Comparison of ENCODE assay signal across 22 cellular contexts in the genomic region with DNA sequence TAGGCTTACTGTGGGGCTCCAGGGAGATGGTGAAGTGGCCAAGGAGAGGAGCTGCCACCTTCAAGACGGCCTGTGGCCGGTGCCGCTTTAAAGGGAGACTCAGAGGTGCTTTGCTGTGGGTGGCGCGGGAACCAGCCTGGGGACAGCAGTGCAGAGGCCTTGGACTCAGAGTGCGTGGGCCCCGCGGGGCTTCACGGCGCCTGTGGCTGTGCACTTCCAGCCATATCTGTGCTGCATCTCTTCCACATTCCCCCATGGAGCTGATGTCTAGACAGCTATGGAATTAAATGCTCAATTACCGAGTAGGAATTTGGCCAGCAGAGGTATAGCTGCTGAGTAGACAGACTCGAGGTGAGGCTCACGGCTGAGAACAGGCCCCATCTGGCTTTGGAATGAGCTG. TPM values are rescaled to one million over a fixed set of nuclear protein-coding genes. Genes with fewer than 3 reads are reported as not detected.
"Had no signal": no experiment of that assay in that cellular context is flagged by ENCODE, and none has a peak within 500 bp of the region (broad histone marks: within the 10 kb centered on the region; RNA-seq: fewer than 3 reads in every experiment).

No MANE protein-coding gene starts in this region.

- ATAC-seq: activated CD4-positive, CD25-positive, alpha-beta regulatory T cell treated with anti-CD3 and anti-CD28 coated beads, Interleukin-2, amount 50 U/mL, for 24 hours; heart left ventricle; left cardiac atrium; lower lobe of right lung; stimulated activated naive CD8-positive, alpha-beta T cell treated with anti-CD3 and anti-CD28 coated beads, Interleukin-15, Interleukin-2, amounts not matched to agents 100 U/mL and 50 U/mL, for 24 hours had no signal

- H3K4me3 ChIP-seq: heart left ventricle, lower lobe of right lung, neural progenitor cell, suprapubic skin had no signal

- H3K4me1 Mint-ChIP-seq: immature natural killer cell had no signal

- H3K36me3 Mint-ChIP-seq: immature natural killer cell, neural progenitor cell had no signal

- H3K79me2 ChIP-seq: parathyroid adenoma had no signal

- H3K27ac Mint-ChIP-seq: immature natural killer cell, neural progenitor cell had no signal

- H3K4me1 ChIP-seq: neural progenitor cell, parathyroid adenoma had no signal

- H3K9me3 ChIP-seq: heart left ventricle, lower lobe of right lung, suprapubic skin had no signal

- FAIRE-seq: frontal cortex, small intestine had no signal

- DNase-seq: activated naive CD4-positive, alpha-beta T cell treated with Interleukin-2 at 50 U/mL for 16 hours; central memory CD4-positive, alpha-beta T cell; effector memory CD4-positive, alpha-beta T cell; heart left ventricle; immature natural killer cell; left cardiac atrium; lower lobe of right lung; small intestine; stimulated activated CD4-positive, alpha-beta T cell treated with anti-CD3 and anti-CD28 coated beads, Interleukin-4, amount 100 ng/mL, for 4 hours; stimulated activated naive CD8-positive, alpha-beta T cell treated with anti-CD3 and anti-CD28 coated beads, Interleukin-15, Interleukin-2, amounts not matched to agents 100 U/mL and 50 U/mL, for 24 hours; T-helper 9 cell had no signal

- H3K9me3 Mint-ChIP-seq: neural progenitor cell had no signal

- H3K27ac ChIP-seq: epithelial cell of prostate, heart left ventricle, lower lobe of right lung, neural progenitor cell, parathyroid adenoma, suprapubic skin had no signal

- H2AFZ ChIP-seq: neural progenitor cell, parathyroid adenoma had no signal

- H3K4me2 ChIP-seq: neural progenitor cell had no signal

- H3K36me3 ChIP-seq: neural progenitor cell had no signal

- H3K4me3 Mint-ChIP-seq: immature natural killer cell, neural progenitor cell had no signal

- H3K27me3 ChIP-seq: heart left ventricle, neural progenitor cell, suprapubic skin had no signal

- H3K9ac ChIP-seq: neural progenitor cell, parathyroid adenoma had no signal

RNA-seq across cellular contexts. Expression of a gene that starts 41.7 kb away (rescaled TPM):
- total RNA-seq: activated CD8-positive, alpha-beta memory T cell treated with anti-CD3 and anti-CD28 coated beads for 36 hours had no signal

RNA-seq across cellular contexts. Expression of a gene that starts 48.6 kb away (rescaled TPM):
- total RNA-seq: activated CD8-positive, alpha-beta memory T cell treated with anti-CD3 and anti-CD28 coated beads for 36 hours; fibroblast of lung; frontal cortex; left cardiac atrium; lower lobe of right lung; renal cortical epithelial cell; SK-MEL-5; ureter had no signal
- polyA plus RNA-seq: fibroblast of lung, heart left ventricle, immature natural killer cell, small intestine had no signal

RNA-seq across cellular contexts. Expression of a gene that starts 57.5 kb away (rescaled TPM):
- total RNA-seq: activated CD8-positive, alpha-beta memory T cell treated with anti-CD3 and anti-CD28 coated beads for 36 hours; frontal cortex; left cardiac atrium had no signal
- polyA plus RNA-seq: fibroblast of lung, immature natural killer cell had no signal
